20 cellular contexts compared by ENCODE assay signal in genomic region chr7:74473116-74473515, GRCh38. TPM values are rescaled to one million over a fixed set of nuclear protein-coding genes. Genes with fewer than 3 reads are reported as not detected.
DNase-seq lines count a peak whose midpoint lies in the region; ATAC-seq and TF ChIP-seq lines count a peak whose summit lies in the region.
"Had no signal": no experiment of that assay in that cellular context is flagged by ENCODE, and none has a peak within 500 bp of the region (broad histone marks: within the 10 kb centered on the region; RNA-seq: fewer than 3 reads in every experiment).

No MANE protein-coding gene starts in this region.

- no peak for TF ChIP-seq POLR2A in heart left ventricle (IDR thresholded peaks at IDR 0.05)

- H3K27ac ChIP-seq in heart left ventricle, result peak overlapping the region in 6 of 12 donors; percentile 18 to 98 (median 50)
- H3K27ac ChIP-seq in HEK293 (ENCODE audit: extremely low read depth, low read depth, low read length), result no peak overlapping the region
- H3K27ac ChIP-seq in epithelial cell of prostate, result peak overlapping the region; percentile 97
- H3K27ac ChIP-seq in psoas muscle, result peak overlapping the region; percentile 56
- H3K27ac ChIP-seq: 22Rv1, C4-2B, SJSA1 had no signal

- no peaks in the 10 kb centered on the region for H3K36me3 ChIP-seq in heart left ventricle
- H3K36me3 ChIP-seq in HEK293 (ENCODE audit: control insufficient read depth in 2 of 2, insufficient read depth in 1 of 2, low read length in 2 of 2), result no peaks in the 10 kb centered on the region; a peak in 1 of 3 replicates
- H3K36me3 ChIP-seq in psoas muscle (ENCODE audit: insufficient read depth in 1 of 2, low read depth in 1 of 2), result no peaks in the 10 kb centered on the region
- no peaks in the 10 kb centered on the region; the same call in 1 of the 2 replicates for H3K36me3 ChIP-seq in MG63

- ATAC-seq in heart left ventricle, result peak in 3 of 4 donors; percentile 26 to 48 (median 31)
- no peak for ATAC-seq in Right ventricle myocardium inferior
- peak in 1 of 4 donors; percentile 23 for ATAC-seq in psoas muscle

- H3K9me3 ChIP-seq in heart left ventricle (peaks cover 0 to 5% (median 0%) of the 10 kb centered on the region in 12 donors), HEK293 (ENCODE audit: control insufficient read depth, insufficient read depth, low read depth, low read length) (no peaks in the 10 kb centered on the region), psoas muscle (no peaks in the 10 kb centered on the region), MG63 (no peaks in the 10 kb centered on the region)
- H3K9me3 ChIP-seq: SJSA1 had no signal

- H3K4me1 ChIP-seq in heart left ventricle, result peaks cover 0 to 22% (median 11%) of the 10 kb centered on the region in 12 donors
- peaks cover 7% of the 10 kb centered on the region for H3K4me1 ChIP-seq in HEK293 (ENCODE audit: control insufficient read depth, insufficient read depth, low read length)
- H3K4me1 ChIP-seq in psoas muscle, result peaks cover 26% of the 10 kb centered on the region

- CTCF ChIA-PET in HEK293 (lab: Yijun Ruan, JAX), result no interaction called here

- 32 to 46% (median 36%) methylated on average over 5 of the region's 5 CpGs for WGBS in heart left ventricle, 4 donors
- WGBS in psoas muscle, 3 donors, result 33 to 48% (median 36%) methylated on average over 5 of the region's 5 CpGs

- H3K27me3 ChIP-seq in heart left ventricle, result no peaks in the 10 kb centered on the region
- H3K27me3 ChIP-seq in psoas muscle (ENCODE audit: insufficient read depth in 3 of 3, low read length in 2 of 3), result no peaks in the 10 kb centered on the region
- H3K27me3 ChIP-seq in MG63, result no peaks in the 10 kb centered on the region
- H3K27me3 ChIP-seq: SJSA1 had no signal

- TF ChIP-seq CTCF in heart left ventricle (IDR thresholded peaks at IDR 0.05) (no peak), HEK293 (tag by site-specific recombination; IDR thresholded peaks at IDR 0.05) (no peak), psoas muscle (IDR thresholded peaks at IDR 0.05) (no peak)

- no peak overlapping the region for H3K4me3 ChIP-seq in heart left ventricle
- H3K4me3 ChIP-seq in HEK293 (ENCODE audit: low read depth, low read length), result no peak overlapping the region
- no peak overlapping the region for H3K4me3 ChIP-seq in psoas muscle
- H3K4me3 ChIP-seq in MG63, result no peak overlapping the region
- H3K4me3 ChIP-seq: SJSA1 had no signal

- DNase-seq in heart left ventricle (peak in 2 of 5 donors; percentile 51 to 70), Right ventricle myocardium inferior (ENCODE audit: missing footprints) (no peak), epithelial cell of prostate (ENCODE audit: low read depth, low spot score) (no peak), psoas muscle (no peak), AG20443 (ENCODE audit: low spot score) (no peak), MG63 (no peak), LoVo (ENCODE audit: low spot score) (no peak)
- DNase-seq: DMS153, Karpas-422, NCI-H1417, NCI-H1930, NCI-H2171 treated with DMSO at 0.1 percent for 48 hours, NCI-H446 treated with DMSO at 0.1 percent for 48 hours, NCI-H748 treated with DMSO at 0.1 percent for 48 hours, OCI-M1, RPMI8226 had no signal

- intact Hi-C loops in heart left ventricle (cut with DNase I), result no loop called here
- intact Hi-C loops in Right ventricle myocardium inferior (cut with DNase I), result no loop called here
- intact Hi-C loops in psoas muscle (cut with DNase I), result no loop called here

- POLR2A ChIA-PET in HEK293 (lab: Yijun Ruan, JAX), result interaction anchor here (0.7 to 1.6 kb wide), 2 partner anchors 10 to 1502 kb away, joined by 3 to 5 read pairs; no protein-coding TSS in a partner anchor

TF ChIP-seq in HEK293, 187 proteins besides CTCF, POLR2A, EP300 and RAD21:
- 0 out of 2 replicates have a peak, but pooled peaks have one; percentile 3 for TF ChIP-seq GLIS1 (tag by site-specific recombination; IDR thresholded peaks at IDR 0.05)
- TF ChIP-seq, protein P1, sequence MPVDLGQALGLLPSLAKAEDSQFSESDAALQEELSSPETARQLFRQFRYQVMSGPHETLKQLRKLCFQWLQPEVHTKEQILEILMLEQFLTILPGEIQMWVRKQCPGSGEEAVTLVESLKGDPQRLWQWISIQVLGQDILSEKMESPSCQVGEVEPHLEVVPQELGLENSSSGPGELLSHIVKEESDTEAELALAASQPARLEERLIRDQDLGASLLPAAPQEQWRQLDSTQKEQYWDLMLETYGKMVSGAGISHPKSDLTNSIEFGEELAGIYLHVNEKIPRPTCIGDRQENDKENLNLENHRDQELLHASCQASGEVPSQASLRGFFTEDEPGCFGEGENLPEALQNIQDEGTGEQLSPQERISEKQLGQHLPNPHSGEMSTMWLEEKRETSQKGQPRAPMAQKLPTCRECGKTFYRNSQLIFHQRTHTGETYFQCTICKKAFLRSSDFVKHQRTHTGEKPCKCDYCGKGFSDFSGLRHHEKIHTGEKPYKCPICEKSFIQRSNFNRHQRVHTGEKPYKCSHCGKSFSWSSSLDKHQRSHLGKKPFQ (tag by site-specific recombination; IDR thresholded peaks at IDR 0.05), result no peak

RNA-seq across cellular contexts. Expression of gene GTF2IRD1, which starts 19.4 kb away (rescaled TPM):
- 10 to 100 TPM in 8 of 9 donors, 1 to 10 TPM in 1; 10.0 to 40.4 (median 15.2) TPM for total RNA-seq in heart left ventricle
- polyA plus RNA-seq in heart left ventricle, result 10 to 100 TPM; 16.4 to 27.0 TPM
- total RNA-seq in Right ventricle myocardium inferior, result 19.1 TPM
- 100 to 1,000 TPM in 1 of 4 donors, 10 to 100 TPM in 3; 40.5 to 149 (median 80.8) TPM for total RNA-seq in psoas muscle
- 10 to 100 TPM; 43.0 to 79.0 (median 46.9) TPM for polyA plus RNA-seq in psoas muscle
- total RNA-seq in MG63 (2014; rRNA removed; shearing (Covaris generic); ENCODE audit: low replicate concordance), result 9.9 and 12.5 TPM in 2 replicates
